23 cellular contexts compared by ENCODE assay signal in the genomic region with DNA sequence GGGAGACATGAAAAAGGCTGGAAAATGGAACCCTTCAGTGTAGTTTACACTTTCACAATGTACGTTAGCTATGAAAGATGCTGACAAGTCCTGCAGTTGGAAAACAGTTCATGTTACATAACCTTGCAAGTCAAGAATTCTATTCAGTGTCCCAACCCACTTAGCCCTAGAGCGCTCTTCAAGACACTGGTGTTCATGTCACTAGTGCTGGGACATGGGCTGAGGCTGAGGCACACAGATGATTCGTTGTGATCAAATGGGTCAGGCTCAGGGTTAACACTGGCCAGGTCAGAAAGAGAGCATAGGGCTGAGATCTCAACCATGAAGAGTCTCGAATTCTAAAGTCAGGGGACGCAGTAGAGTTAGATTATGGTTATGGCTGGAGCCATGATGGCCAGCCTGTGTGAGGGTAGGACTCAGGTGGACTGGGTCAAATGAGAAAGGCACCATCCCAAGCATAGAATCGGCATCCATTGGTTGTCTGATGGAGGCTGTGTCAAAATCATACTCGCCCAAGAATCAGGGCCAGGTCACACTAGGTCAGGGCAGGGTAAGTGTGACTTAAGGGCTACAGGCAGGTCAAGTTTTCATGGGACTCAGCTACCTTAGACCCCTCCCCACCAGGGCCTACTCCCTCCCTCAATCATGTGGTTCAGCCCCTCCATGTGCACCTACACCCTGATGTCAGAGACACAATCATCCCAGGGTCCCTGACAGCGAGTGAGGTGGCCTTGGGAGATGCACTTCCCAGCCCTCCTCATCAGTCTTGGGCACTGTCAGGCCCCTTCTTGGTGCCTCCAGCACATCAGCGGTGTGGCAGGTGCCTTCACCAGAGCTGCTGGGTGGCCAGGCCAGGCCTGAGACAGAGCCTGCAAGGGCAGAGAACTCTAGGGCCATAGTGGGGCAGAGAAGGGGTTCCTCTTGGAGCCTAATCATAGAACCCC. TPM values are rescaled to one million over a fixed set of nuclear protein-coding genes. Genes with fewer than 3 reads are reported as not detected.
"Had no signal": no experiment of that assay in that cellular context is flagged by ENCODE, and none has a peak within 500 bp of the region (broad histone marks: within the 10 kb centered on the region; RNA-seq: fewer than 3 reads in every experiment).

No MANE protein-coding gene starts in this region.

- H3K27ac Mint-ChIP-seq: activated CD4-positive, alpha-beta T cell treated with anti-CD3 and anti-CD28 coated beads, Interleukin-2, amount 10 ng/mL, durations not matched to agents 7 days and 5 days; activated CD8-positive, alpha-beta T cell treated with anti-CD3 and anti-CD28 coated beads, Interleukin-2, amount 10 ng/mL, durations not matched to agents 7 days and 5 days; activated naive CD4-positive, alpha-beta T cell treated with anti-CD3 and anti-CD28 coated beads, Interleukin-2, amount 50 U/mL, for 24 hours; mesothelial cell of epicardium; stimulated activated effector memory CD8-positive, alpha-beta T cell treated with anti-CD3 and anti-CD28 coated beads, Interleukin-12 subunit alpha, Interleukin-12 subunit beta, amount 100 ng/mL, for 72 hours had no signal

- H3K4me1 Mint-ChIP-seq: activated CD4-positive, alpha-beta T cell treated with anti-CD3 and anti-CD28 coated beads, Interleukin-2, amount 10 ng/mL, durations not matched to agents 7 days and 5 days; activated naive CD4-positive, alpha-beta T cell treated with anti-CD3 and anti-CD28 coated beads, Interleukin-2, amount 50 U/mL, for 24 hours; central memory CD8-positive, alpha-beta T cell; mesothelial cell of epicardium; neural crest cell; stimulated activated effector memory CD8-positive, alpha-beta T cell treated with anti-CD3 and anti-CD28 coated beads, Interleukin-12 subunit alpha, Interleukin-12 subunit beta, amount 100 ng/mL, for 72 hours had no signal

- H3K27me3 Mint-ChIP-seq: activated naive CD4-positive, alpha-beta T cell treated with anti-CD3 and anti-CD28 coated beads, Interleukin-2, amount 50 U/mL, for 24 hours had no signal

- H3K4me3 Mint-ChIP-seq: activated CD4-positive, alpha-beta T cell treated with anti-CD3 and anti-CD28 coated beads, Interleukin-2, amount 10 ng/mL, durations not matched to agents 7 days and 5 days; activated CD8-positive, alpha-beta T cell treated with anti-CD3 and anti-CD28 coated beads, Interleukin-2, amount 10 ng/mL, durations not matched to agents 7 days and 5 days; activated naive CD4-positive, alpha-beta T cell treated with anti-CD3 and anti-CD28 coated beads, Interleukin-2, amount 50 U/mL, for 24 hours; activated T-cell treated with anti-CD3 and anti-CD28 coated beads, Interleukin-2, amount 50 U/mL, for 4 hours; central memory CD8-positive, alpha-beta T cell; mesothelial cell of epicardium; neural crest cell; stimulated activated effector memory CD8-positive, alpha-beta T cell treated with anti-CD3 and anti-CD28 coated beads, Interleukin-12 subunit alpha, Interleukin-12 subunit beta, amount 100 ng/mL, for 72 hours had no signal

- DNase-seq: activated CD4-positive, alpha-beta T cell treated with anti-CD3 and anti-CD28 coated beads, Interleukin-2, amount 10 ng/mL, durations not matched to agents 7 days and 5 days; activated CD4-positive, CD25-positive, alpha-beta regulatory T cell; activated CD8-positive, alpha-beta T cell treated with anti-CD3 and anti-CD28 coated beads, Interleukin-2, amount 10 ng/mL, durations not matched to agents 7 days and 5 days; activated effector memory CD4-positive, alpha-beta T cell treated with Interleukin-2 at 50 U/mL for 16 hours; activated T-cell treated with anti-CD3 and anti-CD28 coated beads, Interleukin-2, amount 50 U/mL, for 4 hours; foreskin keratinocyte; glutamatergic neuron; hippocampal formation; left colon; ovary; right lobe of liver; stimulated activated CD4-positive, alpha-beta T cell treated with anti-CD3 and anti-CD28 coated beads, Interleukin-4, amount 100 ng/mL, for 24 hours; upper lobe of left lung had no signal

- H3K36me3 Mint-ChIP-seq: activated naive CD4-positive, alpha-beta T cell treated with anti-CD3 and anti-CD28 coated beads, Interleukin-2, amount 50 U/mL, for 24 hours; mesothelial cell of epicardium; stimulated activated effector memory CD8-positive, alpha-beta T cell treated with anti-CD3 and anti-CD28 coated beads, Interleukin-12 subunit alpha, Interleukin-12 subunit beta, amount 100 ng/mL, for 72 hours had no signal

- ATAC-seq: activated CD8-positive, alpha-beta T cell treated with anti-CD3 and anti-CD28 coated beads, Interleukin-2, amount 10 ng/mL, durations not matched to agents 7 days and 5 days; activated T-cell treated with anti-CD3 and anti-CD28 coated beads, Interleukin-2, amount 50 U/mL, for 4 hours; foreskin keratinocyte; left colon; right lobe of liver; stimulated activated effector memory CD8-positive, alpha-beta T cell treated with anti-CD3 and anti-CD28 coated beads, Interleukin-12 subunit alpha, Interleukin-12 subunit beta, amount 100 ng/mL, for 72 hours had no signal

- H3K9me3 Mint-ChIP-seq: activated CD4-positive, alpha-beta T cell treated with anti-CD3 and anti-CD28 coated beads, Interleukin-2, amount 10 ng/mL, durations not matched to agents 7 days and 5 days; activated naive CD4-positive, alpha-beta T cell treated with anti-CD3 and anti-CD28 coated beads, Interleukin-2, amount 50 U/mL, for 24 hours; activated T-cell treated with anti-CD3 and anti-CD28 coated beads, Interleukin-2, amount 50 U/mL, for 4 hours; central memory CD8-positive, alpha-beta T cell; mesothelial cell of epicardium; neural crest cell; stimulated activated effector memory CD8-positive, alpha-beta T cell treated with anti-CD3 and anti-CD28 coated beads, Interleukin-12 subunit alpha, Interleukin-12 subunit beta, amount 100 ng/mL, for 72 hours had no signal

RNA-seq across cellular contexts. Expression of a gene that starts 20.2 kb away (rescaled TPM):
- total RNA-seq: activated CD4-positive, alpha-beta T cell treated with anti-CD3 and anti-CD28 coated beads, Interleukin-2, amount 10 ng/mL, durations not matched to agents 7 days and 5 days; activated CD8-positive, alpha-beta T cell treated with anti-CD3 and anti-CD28 coated beads, Interleukin-2, amount 10 ng/mL, durations not matched to agents 7 days and 5 days; epithelial cell of proximal tubule; fibroblast of lung; foreskin keratinocyte; mesothelial cell of epicardium; myocyte; neural crest cell; pulmonary artery endothelial cell; smooth muscle cell had no signal
- polyA plus RNA-seq: fibroblast of lung, foreskin keratinocyte, smooth muscle cell had no signal
